ENCODE assay signal across 24 cellular contexts in genomic region chr11:125638315-125638714, GRCh38. TPM values are rescaled to one million over a fixed set of nuclear protein-coding genes. Genes with fewer than 3 reads are reported as not detected.
A peak's percentile ranks its signal among the peaks of the same experiment; 100 is the strongest.
DNase-seq lines count a peak whose midpoint lies in the region; ATAC-seq, FAIRE-seq and TF ChIP-seq lines count a peak whose summit lies in the region.
"Had no signal": no experiment of that assay in that cellular context is flagged by ENCODE, and none has a peak within 500 bp of the region (broad histone marks: within the 10 kb centered on the region; RNA-seq: fewer than 3 reads in every experiment).

No MANE protein-coding gene starts in this region.

- ATAC-seq in A549 (peak in 1 of 2 experiments; percentile 54; a peak in 4 of 6 replicates), GM18909 (IDR thresholded peaks at IDR 0.05; ENCODE audit: poor library complexity, unreplicated experiment) (no peak)
- no peak for ATAC-seq in activated CD4-positive, CD25-positive, alpha-beta regulatory T cell treated with anti-CD3 and anti-CD28 coated beads, Interleukin-2, amount 50 U/mL, for 24 hours

- H3K9me3 ChIP-seq in A549 = no peaks in the 10 kb centered on the region
- no peaks in the 10 kb centered on the region for H3K9me3 ChIP-seq in mesenchymal stem cell (ENCODE audit: control insufficient read depth, low read length)
- H3K9me3 ChIP-seq: BLaER1 treated with 17β-estradiol and CSF1 and Interleukin-3, amounts not matched to agents 10 nM and 100 nM had no signal

- no peak overlapping the region for H2BK15ac ChIP-seq in mesenchymal stem cell (ENCODE audit: low read depth, poor library complexity, severe bottlenecking)

- no peak for DNase-seq in A549 (ENCODE audit: low read depth in 1 of 2, low spot score in 1 of 2)
- no peak for DNase-seq in GM12892 (ENCODE audit: insufficient read length)
- DNase-seq in epithelial cell of proximal tubule (ENCODE audit: low read depth) = no peak
- DNase-seq in mesenchymal stem cell = no peak
- DNase-seq in cardiac septum (ENCODE audit: low spot score) = no peak
- no peak for DNase-seq in activated CD4-positive, CD25-positive, alpha-beta regulatory T cell (lab: John Stamatoyannopoulos, UW)
- DNase-seq: CD8-positive, alpha-beta memory T cell; DMS79; H7; Kasumi-1; NCI-H1417; NCI-H1694 treated with DMSO at 0.1 percent for 48 hours; NCI-H2081 treated with DMSO at 0.1 percent for 48 hours; NCI-H2171 treated with DMSO at 0.1 percent for 48 hours; NCI-H526; OCI-M1; Right ventricle myocardium superior had no signal

- H2AFZ ChIP-seq in mesenchymal stem cell (ENCODE audit: low read depth, low read length) = no peak overlapping the region

- intact Hi-C loops in cardiac septum (cut with DNase I) = no loop called here

- peak overlapping the region; percentile 64 to 74; a peak in 4 of 6 replicates for H3K27ac ChIP-seq in A549
- peak overlapping the region; percentile 76 for H3K27ac ChIP-seq in mesenchymal stem cell (ENCODE audit: low read length, poor library complexity, severe bottlenecking)
- H3K27ac ChIP-seq: BLaER1 treated with 17β-estradiol and CSF1 and Interleukin-3, amounts not matched to agents 10 nM and 100 nM had no signal

- no peak overlapping the region for H4K8ac ChIP-seq in mesenchymal stem cell (ENCODE audit: low read length)

- H3K36me3 ChIP-seq in mesenchymal stem cell (ENCODE audit: control insufficient read depth in 1 of 2, insufficient read depth in 2 of 2, low read depth in 1 of 2, low read length in 2 of 2) = peaks cover 6 to 54% of the 10 kb centered on the region in 2 experiments

- CTCF ChIA-PET in A549 (lab: Yijun Ruan, JAX) = no interaction called here

- H3K9ac ChIP-seq in mesenchymal stem cell (ENCODE audit: low read length) = no peak overlapping the region
- H3K9ac ChIP-seq: BLaER1 treated with 17β-estradiol and CSF1 and Interleukin-3, amounts not matched to agents 10 nM and 100 nM had no signal

- TF ChIP-seq POLR2A in A549 (IDR thresholded peaks at IDR 0.05; ENCODE audit: low read length) (no peak), GM12892 (IDR thresholded peaks at IDR 0.05; ENCODE audit: low read depth, low read length) (no peak)

- H3K79me1 ChIP-seq in mesenchymal stem cell (replicated peaks; ENCODE audit: low read length, poor library complexity, severe bottlenecking) = peaks cover 13% of the 10 kb centered on the region

- H2BK5ac ChIP-seq in mesenchymal stem cell (ENCODE audit: low read depth, low read length, poor library complexity, severe bottlenecking) = no peak overlapping the region

- no peak overlapping the region for H4K91ac ChIP-seq in mesenchymal stem cell (ENCODE audit: low read length)

- H3K14ac ChIP-seq in mesenchymal stem cell (ENCODE audit: low read length in 2 of 2) = no peak overlapping the region

- TF ChIP-seq EP300 in A549 (IDR thresholded peaks at IDR 0.05) = no peak

- peak overlapping the region; percentile 93 for H3K4me2 ChIP-seq in A549
- peak overlapping the region; percentile 44 for H3K4me2 ChIP-seq in mesenchymal stem cell (ENCODE audit: low read length, poor library complexity, severe bottlenecking)
- H3K4me2 ChIP-seq: BLaER1 treated with 17β-estradiol and CSF1 and Interleukin-3, amounts not matched to agents 10 nM and 100 nM had no signal

- no peaks in the 10 kb centered on the region for H3K27me3 ChIP-seq in mesenchymal stem cell (ENCODE audit: control insufficient read depth in 1 of 2, insufficient read depth in 1 of 2, low read length in 2 of 2)
- H3K27me3 ChIP-seq: BLaER1 treated with 17β-estradiol and CSF1 and Interleukin-3, amounts not matched to agents 10 nM and 100 nM had no signal

- TF ChIP-seq CTCF in A549 (IDR thresholded peaks at IDR 0.05) = no peak
- TF ChIP-seq CTCF in epithelial cell of proximal tubule (conservative IDR thresholded peaks at IDR 0.05; ENCODE audit: low read depth, low read length) = no peak

- H2AK5ac ChIP-seq in mesenchymal stem cell (ENCODE audit: low read length, severe bottlenecking) = no peak overlapping the region

- H3K23ac ChIP-seq in mesenchymal stem cell (ENCODE audit: low read length in 2 of 2) = no peak overlapping the region

- H3K4me3 ChIP-seq in A549 (peak overlapping the region; percentile 25; the same call in 2 of the 3 replicates), epithelial cell of proximal tubule (ENCODE audit: low read depth, low read length) (peak overlapping the region; percentile 5), mesenchymal stem cell (ENCODE audit: insufficient read depth in 1 of 2, low read depth in 1 of 2, low read length in 2 of 2) (no peak overlapping the region)
- H3K4me3 ChIP-seq: BLaER1 treated with 17β-estradiol and CSF1 and Interleukin-3, amounts not matched to agents 10 nM and 100 nM had no signal

- no peak overlapping the region for H3K4ac ChIP-seq in mesenchymal stem cell (ENCODE audit: low read depth in 1 of 2, low read length in 2 of 2)

- TF ChIP-seq RAD21 in A549 (conservative IDR thresholded peaks at IDR 0.05 in 1 of 2, IDR thresholded peaks at IDR 0.05 in 1 of 2) = no peak

- no peak overlapping the region for H3K18ac ChIP-seq in mesenchymal stem cell (ENCODE audit: low read depth in 1 of 2, low read length in 2 of 2)

- H2BK12ac ChIP-seq in mesenchymal stem cell (ENCODE audit: low read length in 2 of 2) = no peak overlapping the region

- no peak for FAIRE-seq in A549 (lab: Jason Lieb, UNC)
- peak; percentile 30 for FAIRE-seq in GM12892 (lab: Jason Lieb, UNC)

- no peak overlapping the region for H2BK120ac ChIP-seq in mesenchymal stem cell (ENCODE audit: low read depth, low read length)

- POLR2A ChIA-PET in A549 (lab: Yijun Ruan, JAX) = no interaction called here

- WGBS in A549 (ENCODE audit: missing lambda C conversion rate) = 45% methylated on average over 1 of the region's 1 CpG
- 91% methylated on average over 1 of the region's 1 CpG for WGBS in mesenchymal stem cell

- H3K4me1 ChIP-seq in A549 (peaks cover 20% of the 10 kb centered on the region), mesenchymal stem cell (ENCODE audit: control insufficient read depth, insufficient read depth, low read depth, low read length) (no peaks in the 10 kb centered on the region)
- H3K4me1 ChIP-seq: BLaER1 treated with 17β-estradiol and CSF1 and Interleukin-3, amounts not matched to agents 10 nM and 100 nM had no signal

TF ChIP-seq in A549, 52 proteins besides CTCF, POLR2A, EP300 and RAD21:
- TF ChIP-seq POLR2AphosphoS2 (conservative IDR thresholded peaks at IDR 0.05; ENCODE audit: low read length) (no peak), KDM5A (IDR thresholded peaks at IDR 0.05) (no peak), HDAC2 (IDR thresholded peaks at IDR 0.05) (no peak), E2F6 (IDR thresholded peaks at IDR 0.05; ENCODE audit: borderline replicate concordance, low read depth) (no peak), HOXA7 (CRISPR knock-in tag; IDR thresholded peaks at IDR 0.05) (no peak), FOXS1 (CRISPR knock-in tag; IDR thresholded peaks at IDR 0.05) (no peak), PBX3 (IDR thresholded peaks at IDR 0.05) (no peak), SMC3 (IDR thresholded peaks at IDR 0.05) (no peak)

RNA-seq across cellular contexts. Expression of gene CHEK1, which starts 13.4 kb away (rescaled TPM):
- polyA plus RNA-seq in A549 (2011; rRNA removed) (47.0 and 64.5 TPM in 2 replicates), A549 (2017; fragmentation: RNase III; extraction: RNeasy Plus Mini Kit Qiagen cat#74134 plus additional on column Dnase treatment) (35.2 to 39.0 TPM (median 38.8 TPM) in 3 replicates)
- 15.7 and 16.0 TPM in 2 replicates for polyA plus RNA-seq in A549 (2012; cell fraction: cytosol; rRNA removed)
- 6.1 and 9.5 TPM in 2 replicates for polyA plus RNA-seq in A549 (2012; cell fraction: nucleus; rRNA removed)
- 20.1 and 24.1 TPM in 2 replicates for polyA minus RNA-seq in A549 (2011; rRNA and poly(A)+ RNA removed)
- 36.5 TPM for polyA plus RNA-seq in GM12892 (2012; ENCODE audit: missing spikeins)
- total RNA-seq in epithelial cell of proximal tubule (43.2 and 48.9 TPM in 2 replicates), cardiac septum (1.7 TPM)
- 17.0 TPM for polyA plus RNA-seq in mesenchymal stem cell (2013, experiment 1 of 2)
- polyA plus RNA-seq in mesenchymal stem cell (2013, experiment 2 of 2) = 18.5 TPM

RNA-seq across cellular contexts. Expression of gene ACRV1, which starts 42.3 kb away (rescaled TPM):
- 0.19 and 0.28 TPM in 2 replicates for polyA plus RNA-seq in A549 (2011; rRNA removed)
- polyA plus RNA-seq in A549 (2012; cell fraction: cytosol; rRNA removed) = 0.04 and 0.09 TPM in 2 replicates
- polyA plus RNA-seq in A549 (2012; cell fraction: nucleus; rRNA removed) = 0.08 TPM in 1 of 2 replicates, not detected in the other
- polyA plus RNA-seq in A549 (2017; fragmentation: RNase III; extraction: RNeasy Plus Mini Kit Qiagen cat#74134 plus additional on column Dnase treatment) = 0.12 to 0.13 TPM in 2 of 3 replicates, not detected in the other
- polyA minus RNA-seq in A549 (2011; rRNA and poly(A)+ RNA removed) = not detected in 2 replicates
- polyA plus RNA-seq in GM12892 (2012; ENCODE audit: missing spikeins) = 0.30 TPM
- not detected in 2 replicates for total RNA-seq in epithelial cell of proximal tubule
- polyA plus RNA-seq in mesenchymal stem cell (2013, experiment 1 of 2) = not detected
- not detected for polyA plus RNA-seq in mesenchymal stem cell (2013, experiment 2 of 2)
- not detected for total RNA-seq in cardiac septum
- total RNA-seq: A673; CD8-positive, alpha-beta memory T cell; H7; MCF 10A; Right ventricle myocardium superior; RPMI7951; SK-MEL-5 had no signal
- polyA plus RNA-seq: CD8-positive, alpha-beta memory T cell had no signal

RNA-seq across cellular contexts. Expression of gene STT3A, which starts 45.7 kb away (rescaled TPM):
- polyA plus RNA-seq in A549 (2011; rRNA removed) (197 and 283 TPM in 2 replicates), A549 (2017; fragmentation: RNase III; extraction: RNeasy Plus Mini Kit Qiagen cat#74134 plus additional on column Dnase treatment) (83.8 to 92.1 TPM (median 89.6 TPM) in 3 replicates)
- 46.9 and 47.2 TPM in 2 replicates for polyA plus RNA-seq in A549 (2012; cell fraction: cytosol; rRNA removed)
- polyA plus RNA-seq in A549 (2012; cell fraction: nucleus; rRNA removed) = 66.0 and 90.3 TPM in 2 replicates
- 536 and 572 TPM in 2 replicates for polyA minus RNA-seq in A549 (2011; rRNA and poly(A)+ RNA removed)
- 75.7 TPM for polyA plus RNA-seq in GM12892 (2012; ENCODE audit: missing spikeins)
- total RNA-seq in epithelial cell of proximal tubule (170 and 190 TPM in 2 replicates), cardiac septum (57.8 TPM)
- 228 TPM for polyA plus RNA-seq in mesenchymal stem cell (2013, experiment 1 of 2)
- polyA plus RNA-seq in mesenchymal stem cell (2013, experiment 2 of 2) = 229 TPM

Comparison
In these comparisons a context has a peak if more than half of its experiments do, and no peak if none do; other contexts are left out.
1. H3K4me3 ChIP-seq: peak in A549 (single experiment) and epithelial cell of proximal tubule (single experiment); none in mesenchymal stem cell (0 of 2).
2. RNA of gene CHEK1, which starts 13.4 kb away (total RNA-seq): 43.2 to 48.9 TPM in epithelial cell of proximal tubule; 1.7 TPM in cardiac septum (single experiment); every median in the first group is over 10 times any median in the second.